Comparison of ENCODE assay signal across 27 cellular contexts in the genomic region with DNA sequence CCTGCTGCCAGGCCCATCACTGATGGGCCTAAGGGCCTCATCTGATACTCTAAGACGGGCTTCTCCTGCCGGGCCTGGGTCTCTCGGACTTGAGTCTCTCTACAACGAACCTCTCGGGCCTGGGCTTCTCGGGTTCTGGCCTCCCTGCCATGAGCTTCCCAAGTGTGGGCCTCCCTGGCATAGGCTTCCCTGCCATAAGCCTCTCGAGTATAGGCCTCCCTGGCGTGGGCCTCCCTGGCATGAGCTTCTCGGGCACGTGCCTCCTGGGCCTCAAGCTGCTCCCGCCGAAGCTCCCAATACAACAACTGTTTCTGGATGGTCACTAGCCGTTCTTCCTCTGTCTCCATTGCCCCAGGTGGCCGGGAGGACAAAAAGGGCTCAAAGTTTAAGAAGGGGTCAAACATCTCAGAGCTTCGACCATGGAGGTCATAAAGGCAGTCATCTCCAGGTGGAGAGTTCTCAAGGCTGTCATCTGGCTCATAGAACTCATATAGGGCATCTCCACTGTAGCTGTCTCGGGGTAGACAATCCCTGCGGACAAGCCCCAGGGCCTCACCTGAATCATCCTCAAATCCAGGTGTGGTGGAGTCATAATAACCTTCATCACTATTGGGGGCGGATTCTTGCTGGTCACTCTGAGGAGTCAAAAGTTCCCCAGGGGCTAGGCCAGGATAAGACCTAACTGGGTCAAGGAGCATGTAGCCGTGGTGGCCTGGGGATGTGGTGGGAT. TPM values are rescaled to one million over a fixed set of nuclear protein-coding genes. Genes with fewer than 3 reads are reported as not detected.
"Had no signal": no experiment of that assay in that cellular context is flagged by ENCODE, and none has a peak within 500 bp of the region (broad histone marks: within the 10 kb centered on the region; RNA-seq: fewer than 3 reads in every experiment).

No MANE protein-coding gene starts in this region.

- H3K27ac Mint-ChIP-seq: activated CD4-positive, alpha-beta T cell treated with anti-CD3 and anti-CD28 coated beads, Interleukin-2, amount 10 ng/mL, durations not matched to agents 24 days and 14 days; activated naive CD4-positive, alpha-beta T cell treated with anti-CD3 and anti-CD28 coated beads for 36 hours; activated naive CD8-positive, alpha-beta T cell; activated T-helper 17 cell treated with anti-CD3 and anti-CD28 coated beads, Interleukin-2, amount 50 U/mL, for 72 hours; T-helper 1 cell treated with Interleukin-12 subunit alpha and Interleukin-12 subunit beta and Interleukin-4 antibody, amounts not matched to agents 30 μg/mL and 1 μg/mL, for 36 hours; WTC11 had no signal

- ATAC-seq: activated T-helper 17 cell treated with anti-CD3 and anti-CD28 coated beads, Interleukin-2, amount 50 U/mL, for 72 hours; PC-3; SK-N-SH treated with all-trans-retinoic acid at 6 μM for 48 hours; WTC11 had no signal

- H3K27me3 ChIP-seq: brain microvascular endothelial cell, cardiac muscle cell, SJSA1 had no signal

- H3K4me1 ChIP-seq: SJSA1 had no signal

- H3K9me3 ChIP-seq: SJSA1 had no signal

- H3K9me3 Mint-ChIP-seq: activated CD4-positive, alpha-beta T cell treated with anti-CD3 and anti-CD28 coated beads, Interleukin-2, amount 10 ng/mL, durations not matched to agents 24 days and 14 days; activated naive CD4-positive, alpha-beta T cell treated with anti-CD3 and anti-CD28 coated beads for 36 hours; activated T-helper 17 cell treated with anti-CD3 and anti-CD28 coated beads, Interleukin-2, amount 50 U/mL, for 72 hours; T-helper 1 cell treated with Interleukin-12 subunit alpha and Interleukin-12 subunit beta and Interleukin-4 antibody, amounts not matched to agents 30 μg/mL and 1 μg/mL, for 36 hours; WTC11 had no signal

- FAIRE-seq: RCC 7860 had no signal

- H3K4me3 ChIP-seq: cardiac muscle cell, SJSA1 had no signal

- DNase-seq: activated CD4-positive, alpha-beta T cell treated with anti-CD3 and anti-CD28 coated beads, Interleukin-2, amount 10 ng/mL, durations not matched to agents 24 days and 14 days; activated CD4-positive, alpha-beta T cell treated with anti-CD3 and anti-CD28 coated beads, Interleukin-2, amount 50 U/mL, for 48 hours; activated CD4-positive, CD25-positive, alpha-beta regulatory T cell treated with anti-CD3 and anti-CD28 coated beads, Interleukin-2, amount 50 U/mL, for 72 hours; activated gamma-delta T cell; activated naive CD4-positive, alpha-beta T cell treated with anti-CD3 and anti-CD28 coated beads for 36 hours; activated T-cell treated with anti-CD3 and anti-CD28 coated beads for 4 hours; activated T-cell treated with anti-CD3 and anti-CD28 coated beads, Interleukin-2, amount 50 U/mL, for 48 hours; amygdala; brain microvascular endothelial cell; Kasumi-1; NCI-H1105 treated with DMSO at 0.1 percent for 48 hours; NCI-H146; NCI-H187 treated with DMSO at 0.1 percent for 48 hours; NCI-H2081 treated with DMSO at 0.1 percent for 48 hours; NCI-H446; NCI-H524; PC-3; SHP77; T-helper 9 cell had no signal

- H3K4me3 Mint-ChIP-seq: activated CD4-positive, alpha-beta T cell treated with anti-CD3 and anti-CD28 coated beads, Interleukin-2, amount 10 ng/mL, durations not matched to agents 24 days and 14 days; activated naive CD4-positive, alpha-beta T cell treated with anti-CD3 and anti-CD28 coated beads for 36 hours; activated naive CD8-positive, alpha-beta T cell; activated T-helper 17 cell treated with anti-CD3 and anti-CD28 coated beads, Interleukin-2, amount 50 U/mL, for 72 hours; T-helper 1 cell treated with Interleukin-12 subunit alpha and Interleukin-12 subunit beta and Interleukin-4 antibody, amounts not matched to agents 30 μg/mL and 1 μg/mL, for 36 hours; WTC11 had no signal

- H3K27me3 Mint-ChIP-seq: activated CD4-positive, alpha-beta T cell treated with anti-CD3 and anti-CD28 coated beads, Interleukin-2, amount 10 ng/mL, durations not matched to agents 24 days and 14 days; activated naive CD8-positive, alpha-beta T cell; activated T-helper 17 cell treated with anti-CD3 and anti-CD28 coated beads, Interleukin-2, amount 50 U/mL, for 72 hours had no signal

- H3K4me1 Mint-ChIP-seq: activated CD4-positive, alpha-beta T cell treated with anti-CD3 and anti-CD28 coated beads, Interleukin-2, amount 10 ng/mL, durations not matched to agents 24 days and 14 days; activated T-helper 17 cell treated with anti-CD3 and anti-CD28 coated beads, Interleukin-2, amount 50 U/mL, for 72 hours had no signal

- H3K36me3 ChIP-seq: brain microvascular endothelial cell, cardiac muscle cell, SJSA1 had no signal

- H3K27ac ChIP-seq: brain microvascular endothelial cell, cardiac muscle cell, SJSA1 had no signal

RNA-seq across cellular contexts. Expression of gene ASB12, which starts 39.0 kb away (rescaled TPM):
- total RNA-seq: activated CD4-positive, alpha-beta T cell treated with anti-CD3 and anti-CD28 coated beads, Interleukin-2, amount 10 ng/mL, durations not matched to agents 24 days and 14 days; activated T-helper 17 cell treated with anti-CD3 and anti-CD28 coated beads, Interleukin-2, amount 50 U/mL, for 72 hours; PC-3; SJSA1 had no signal
